In the genomic region with DNA sequence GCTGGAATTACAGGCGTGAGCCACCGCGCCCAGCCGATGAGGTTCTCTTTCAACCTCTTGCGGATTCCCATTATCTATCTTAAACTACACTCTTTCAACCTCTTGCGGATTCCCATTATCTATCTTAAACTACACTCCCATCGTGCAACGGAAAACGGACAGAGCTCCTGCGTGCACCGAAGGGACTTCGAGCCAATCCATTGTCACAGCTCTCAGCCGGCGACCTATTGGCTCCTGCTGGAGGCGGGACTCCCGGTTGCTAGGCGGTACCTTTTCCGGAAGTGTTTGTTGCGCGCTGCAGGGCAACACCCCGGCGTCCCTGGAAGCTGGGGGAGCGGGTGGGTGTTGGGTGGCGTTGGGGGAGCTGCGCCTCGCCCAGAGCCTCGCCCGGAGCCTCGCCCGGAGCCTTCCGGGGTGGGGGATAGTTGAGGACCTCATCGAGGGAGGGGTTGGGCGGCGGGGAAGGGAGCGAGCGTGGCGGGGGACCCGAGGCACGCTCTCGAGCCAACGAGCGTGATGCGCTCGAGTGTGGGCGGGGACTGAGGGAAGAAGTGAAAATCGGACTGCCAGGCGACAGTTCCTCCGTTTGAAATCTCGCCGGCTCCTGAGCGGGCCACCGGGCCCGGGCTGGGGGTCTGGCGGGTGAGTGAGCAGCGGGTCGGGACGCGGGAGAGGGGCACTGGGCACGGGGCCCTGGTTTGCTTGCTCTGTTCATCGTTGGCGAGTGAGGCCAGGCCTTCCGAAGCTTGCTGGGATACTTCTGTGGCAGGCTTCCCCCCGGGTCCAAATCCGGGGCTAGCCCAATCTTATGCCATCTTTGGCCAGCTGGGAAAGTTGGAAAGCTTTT, we compare ENCODE assay signal across 1 cellular context.
TF ChIP-seq lines count a peak whose summit lies in the region.

Gene CEP164, plus strand, starts transcription at position 288 of the 847 bp plus-strand sequence. CDS start 10,733 bp downstream, outside the sequence.

TF ChIP-seq in HepG2, 621 proteins besides CTCF, POLR2A, EP300 and RAD21 (continued from another document and continues in another):
- no peak for TF ChIP-seq ZBTB42 (CRISPR knock-in tag; IDR thresholded peaks at IDR 0.05)
- no peak for TF ChIP-seq ZNF496 (CRISPR knock-in tag; IDR thresholded peaks at IDR 0.05; ENCODE audit: insufficient replicate concordance)
- 0 out of 2 replicates have a peak, but pooled peaks have one; percentile 20 for TF ChIP-seq FOXK2 (IDR thresholded peaks at IDR 0.05)
- TF ChIP-seq HOXA7 (CRISPR knock-in tag; IDR thresholded peaks at IDR 0.05) = no peak
- no peak for TF ChIP-seq ZBTB46 (CRISPR knock-in tag; IDR thresholded peaks at IDR 0.05; ENCODE audit: borderline replicate concordance)
- TF ChIP-seq ZNF589 (CRISPR knock-in tag; conservative IDR thresholded peaks at IDR 0.05) = no peak
- TF ChIP-seq NFKB2 (CRISPR knock-in tag; IDR thresholded peaks at IDR 0.05; ENCODE audit: borderline replicate concordance) = no peak
- no peak for TF ChIP-seq DNMT3B (CRISPR knock-in tag; conservative IDR thresholded peaks at IDR 0.05)
- TF ChIP-seq FOXK1 (CRISPR knock-in tag; IDR thresholded peaks at IDR 0.05; ENCODE audit: borderline replicate concordance, low read depth) = peak; percentile 72; the same call in 1 of the 2 replicates
- peak; percentile 57; the same call in 1 of the 2 replicates for TF ChIP-seq ZNF605 (CRISPR knock-in tag; IDR thresholded peaks at IDR 0.05)
- no peak for TF ChIP-seq SOX6 (IDR thresholded peaks at IDR 0.05)
- peak; percentile 60; the same call in 1 of the 2 replicates for TF ChIP-seq SOX6 (CRISPR knock-in tag; IDR thresholded peaks at IDR 0.05)
- peak; percentile 61; the same call in 1 of the 2 replicates for TF ChIP-seq ZNF891 (CRISPR knock-in tag; IDR thresholded peaks at IDR 0.05)
- 0 out of 2 replicates have a peak, but pooled peaks have one; percentile 64 for TF ChIP-seq ELF4 (CRISPR knock-in tag; IDR thresholded peaks at IDR 0.05; ENCODE audit: borderline replicate concordance)
- TF ChIP-seq ZNF775 (CRISPR knock-in tag; IDR thresholded peaks at IDR 0.05; ENCODE audit: borderline replicate concordance) = no peak
- TF ChIP-seq, protein P1, sequence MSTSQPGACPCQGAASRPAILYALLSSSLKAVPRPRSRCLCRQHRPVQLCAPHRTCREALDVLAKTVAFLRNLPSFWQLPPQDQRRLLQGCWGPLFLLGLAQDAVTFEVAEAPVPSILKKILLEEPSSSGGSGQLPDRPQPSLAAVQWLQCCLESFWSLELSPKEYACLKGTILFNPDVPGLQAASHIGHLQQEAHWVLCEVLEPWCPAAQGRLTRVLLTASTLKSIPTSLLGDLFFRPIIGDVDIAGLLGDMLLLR (CRISPR knock-in tag; IDR thresholded peaks at IDR 0.05) = peak; percentile 79; the same call in 1 of the 2 replicates
- TF ChIP-seq ZNF326 (CRISPR knock-in tag; IDR thresholded peaks at IDR 0.05; ENCODE audit: borderline replicate concordance) = no peak
- TF ChIP-seq NCOA2 (CRISPR knock-in tag; IDR thresholded peaks at IDR 0.05) = no peak
- no peak for TF ChIP-seq SYNCRIP (IDR thresholded peaks at IDR 0.05; ENCODE audit: insufficient read depth, low read depth, low read length)
- TF ChIP-seq MIER3 (CRISPR knock-in tag; IDR thresholded peaks at IDR 0.05; ENCODE audit: borderline replicate concordance) = no peak
- TF ChIP-seq RFX5 (IDR thresholded peaks at IDR 0.05; ENCODE audit: low read depth, low read length) = peak; percentile 92
- 0 out of 2 replicates have a peak, but pooled peaks have one; percentile 34 for TF ChIP-seq ZBTB4 (CRISPR knock-in tag; IDR thresholded peaks at IDR 0.05; ENCODE audit: borderline replicate concordance)
- no peak for TF ChIP-seq NR2F6 (IDR thresholded peaks at IDR 0.05)
- no peak for TF ChIP-seq NR2F6 (CRISPR knock-in tag; IDR thresholded peaks at IDR 0.05)
- no peak for TF ChIP-seq AKNA (CRISPR knock-in tag; IDR thresholded peaks at IDR 0.05; ENCODE audit: borderline replicate concordance)
- no peak for TF ChIP-seq PTBP1 (IDR thresholded peaks at IDR 0.05; ENCODE audit: low read depth, low read length, poor library complexity, severe bottlenecking)
- peak; percentile 93 for TF ChIP-seq ARID4A (CRISPR knock-in tag; IDR thresholded peaks at IDR 0.05; ENCODE audit: borderline replicate concordance)
- 0 out of 2 replicates have a peak, but pooled peaks have one; percentile 37 for TF ChIP-seq ZC3H13 (CRISPR knock-in tag; IDR thresholded peaks at IDR 0.05)
- peak; percentile 78 for TF ChIP-seq HDAC1 (CRISPR knock-in tag; IDR thresholded peaks at IDR 0.05)
- TF ChIP-seq ATM (IDR thresholded peaks at IDR 0.05; ENCODE audit: borderline replicate concordance) = no peak
- TF ChIP-seq ZNF547 (CRISPR knock-in tag; IDR thresholded peaks at IDR 0.05) = 0 out of 2 replicates have a peak, but pooled peaks have one; percentile 48
- TF ChIP-seq, protein P2, sequence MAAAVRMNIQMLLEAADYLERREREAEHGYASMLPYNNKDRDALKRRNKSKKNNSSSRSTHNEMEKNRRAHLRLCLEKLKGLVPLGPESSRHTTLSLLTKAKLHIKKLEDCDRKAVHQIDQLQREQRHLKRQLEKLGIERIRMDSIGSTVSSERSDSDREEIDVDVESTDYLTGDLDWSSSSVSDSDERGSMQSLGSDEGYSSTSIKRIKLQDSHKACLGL (CRISPR knock-in tag; IDR thresholded peaks at IDR 0.05) = peak; percentile 74; the same call in 1 of the 2 replicates
- no peak for TF ChIP-seq RXRB (CRISPR knock-in tag; IDR thresholded peaks at IDR 0.05; ENCODE audit: borderline replicate concordance)
- peak; percentile 44 for TF ChIP-seq ZFX (CRISPR knock-in tag; IDR thresholded peaks at IDR 0.05; ENCODE audit: low read depth)
- TF ChIP-seq, protein P3, sequence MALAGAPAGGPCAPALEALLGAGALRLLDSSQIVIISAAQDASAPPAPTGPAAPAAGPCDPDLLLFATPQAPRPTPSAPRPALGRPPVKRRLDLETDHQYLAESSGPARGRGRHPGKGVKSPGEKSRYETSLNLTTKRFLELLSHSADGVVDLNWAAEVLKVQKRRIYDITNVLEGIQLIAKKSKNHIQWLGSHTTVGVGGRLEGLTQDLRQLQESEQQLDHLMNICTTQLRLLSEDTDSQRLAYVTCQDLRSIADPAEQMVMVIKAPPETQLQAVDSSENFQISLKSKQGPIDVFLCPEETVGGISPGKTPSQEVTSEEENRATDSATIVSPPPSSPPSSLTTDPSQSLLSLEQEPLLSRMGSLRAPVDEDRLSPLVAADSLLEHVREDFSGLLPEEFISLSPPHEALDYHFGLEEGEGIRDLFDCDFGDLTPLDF (CRISPR knock-in tag; IDR thresholded peaks at IDR 0.05) = no peak
- TF ChIP-seq SP4 (CRISPR knock-in tag; IDR thresholded peaks at IDR 0.05) = no peak; the same call in 1 of the 2 replicates
- TF ChIP-seq CHD4 (IDR thresholded peaks at IDR 0.05; ENCODE audit: borderline replicate concordance, low read length) = peak; percentile 67
- TF ChIP-seq SP1 (IDR thresholded peaks at IDR 0.05) = no peak
- peak; percentile 50; the same call in 1 of the 2 replicates for TF ChIP-seq SP1 (CRISPR knock-in tag; IDR thresholded peaks at IDR 0.05)
- TF ChIP-seq HNRNPLL (IDR thresholded peaks at IDR 0.05; ENCODE audit: low read depth, low read length, poor library complexity, severe bottlenecking) = peak; percentile 70
- TF ChIP-seq HIVEP1 (CRISPR knock-in tag; IDR thresholded peaks at IDR 0.05) = peak; percentile 81
- no peak for TF ChIP-seq E2F5 (CRISPR knock-in tag; conservative IDR thresholded peaks at IDR 0.05)
- no peak for TF ChIP-seq NFATC3 (CRISPR knock-in tag; IDR thresholded peaks at IDR 0.05)
- TF ChIP-seq ZFP1 (CRISPR knock-in tag; IDR thresholded peaks at IDR 0.05) = no peak
